9 cellular contexts compared by ENCODE assay signal in the genomic region with DNA sequence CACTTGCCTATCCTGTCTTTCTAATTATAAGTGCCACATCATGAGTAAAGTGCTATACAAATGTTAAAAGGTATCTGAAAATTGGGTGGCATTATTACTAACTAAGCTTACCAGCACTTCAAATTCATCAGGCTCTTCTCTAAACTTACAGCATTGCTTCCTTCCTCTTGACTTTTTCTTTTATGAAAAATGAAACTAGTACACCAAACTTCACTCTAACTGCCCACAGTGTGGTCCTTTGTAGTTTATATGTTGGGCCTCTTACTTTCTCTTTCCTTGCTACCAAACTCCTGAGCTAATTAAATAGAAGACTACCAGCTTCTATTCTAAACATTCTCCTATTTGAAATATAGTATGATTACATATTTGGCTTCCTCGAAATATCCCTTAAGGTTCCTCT.
A peak's percentile ranks its signal among the peaks of the same experiment; 100 is the strongest.
DNase-seq lines count a peak whose midpoint lies in the region; ATAC-seq and TF ChIP-seq lines count a peak whose summit lies in the region.
"Had no signal": no experiment of that assay in that cellular context is flagged by ENCODE, and none has a peak within 500 bp of the region (broad histone marks: within the 10 kb centered on the region; RNA-seq: fewer than 3 reads in every experiment).

No MANE protein-coding gene starts in this region.

- DNase-seq in activated CD8-positive, alpha-beta memory T cell treated with anti-CD3 and anti-CD28 coated beads, Interleukin-2, amount 10 ng/mL, durations not matched to agents 7 days and 5 days, result no peak
- no peak for DNase-seq in activated CD8-positive, alpha-beta memory T cell treated with anti-CD3 and anti-CD28 coated beads, Interleukin-2, amount 50 U/mL, for 4 hours
- DNase-seq in MM.1S, result peak; percentile 50
- peak; percentile 24 for DNase-seq in choroid plexus epithelial cell (ENCODE audit: low read depth)
- DNase-seq in thoracic aorta (ENCODE audit: low spot score), result no peak
- no peak for DNase-seq in NCI-H1694 (lab: John Stamatoyannopoulos, UW)
- DNase-seq in MG63, result no peak
- no peak for DNase-seq in NAMALWA (ENCODE audit: low spot score)
- DNase-seq: KG1 had no signal

- H3K9ac ChIP-seq in MM.1S (ENCODE audit: low read length), result no peak overlapping the region

- H3K27ac Mint-ChIP-seq in activated CD8-positive, alpha-beta memory T cell treated with anti-CD3 and anti-CD28 coated beads, Interleukin-2, amount 10 ng/mL, durations not matched to agents 7 days and 5 days, result peak overlapping the region; percentile 83

- H3K27me3 Mint-ChIP-seq in activated CD8-positive, alpha-beta memory T cell treated with anti-CD3 and anti-CD28 coated beads, Interleukin-2, amount 10 ng/mL, durations not matched to agents 7 days and 5 days, result no peaks in the 10 kb centered on the region

- H3K4me1 ChIP-seq in MM.1S (ENCODE audit: low read length) (peaks cover 14% of the 10 kb centered on the region), thoracic aorta (ENCODE audit: control insufficient read depth in 1 of 2, low read depth in 2 of 2) (peaks cover 21 to 59% of the 10 kb centered on the region in 2 donors)

- H3K9me2 ChIP-seq in MM.1S (replicated peaks; ENCODE audit: insufficient read depth, low read length), result no peaks in the 10 kb centered on the region

- H3K4me1 Mint-ChIP-seq in activated CD8-positive, alpha-beta memory T cell treated with anti-CD3 and anti-CD28 coated beads, Interleukin-2, amount 10 ng/mL, durations not matched to agents 7 days and 5 days, result peaks cover 31% of the 10 kb centered on the region

- CTCF ChIA-PET in activated CD8-positive, alpha-beta memory T cell treated with anti-CD3 and anti-CD28 coated beads, Interleukin-2, amount 10 ng/mL, durations not matched to agents 7 days and 5 days (lab: Charles Lee), result interaction anchor here (0.6 kb wide), 1 partner anchor 45 kb away, joined by 4 read pairs; no protein-coding TSS in a partner anchor

- H3K27ac ChIP-seq in MM.1S (ENCODE audit: low read length) (no peak overlapping the region), thoracic aorta (peak overlapping the region; percentile 57 to 59)

- no peaks in the 10 kb centered on the region for H4K20me1 ChIP-seq in MM.1S (ENCODE audit: insufficient read depth, low read length)

- peak; percentile 85 for ATAC-seq in activated CD8-positive, alpha-beta memory T cell treated with anti-CD3 and anti-CD28 coated beads, Interleukin-2, amount 10 ng/mL, durations not matched to agents 7 days and 5 days
- no peak for ATAC-seq in thoracic aorta (ENCODE audit: insufficient number of reproducible peaks, low FRiP score, low read depth)

- no peaks in the 10 kb centered on the region for H3K79me2 ChIP-seq in MM.1S (ENCODE audit: low read length)

- no peaks in the 10 kb centered on the region for H3K36me3 ChIP-seq in MM.1S (replicated peaks; ENCODE audit: insufficient read depth, low read length)
- H3K36me3 ChIP-seq in thoracic aorta, result peaks cover 3% of the 10 kb centered on the region
- peaks cover 46% of the 10 kb centered on the region for H3K36me3 ChIP-seq in MG63

- no peak for TF ChIP-seq CTCF in MM.1S (IDR thresholded peaks at IDR 0.05; ENCODE audit: low read length)
- TF ChIP-seq CTCF in choroid plexus epithelial cell (conservative IDR thresholded peaks at IDR 0.05; ENCODE audit: low read depth, low read length), result no peak
- no peak for TF ChIP-seq CTCF in thoracic aorta (IDR thresholded peaks at IDR 0.05)

- peak overlapping the region; percentile 37 for H3K4me2 ChIP-seq in MM.1S (ENCODE audit: low read depth, low read length)

- H3K27me3 ChIP-seq in MM.1S (replicated peaks; ENCODE audit: insufficient read depth, low read length), result no peaks in the 10 kb centered on the region
- no peaks in the 10 kb centered on the region for H3K27me3 ChIP-seq in thoracic aorta (replicated peaks; ENCODE audit: insufficient read depth)
- no peaks in the 10 kb centered on the region for H3K27me3 ChIP-seq in MG63

- H3K4me3 Mint-ChIP-seq in activated CD8-positive, alpha-beta memory T cell treated with anti-CD3 and anti-CD28 coated beads, Interleukin-2, amount 10 ng/mL, durations not matched to agents 7 days and 5 days, result peak overlapping the region; percentile 31

- H3K9me3 Mint-ChIP-seq in activated CD8-positive, alpha-beta memory T cell treated with anti-CD3 and anti-CD28 coated beads, Interleukin-2, amount 10 ng/mL, durations not matched to agents 7 days and 5 days (ENCODE audit: low read depth), result no peaks in the 10 kb centered on the region

- H3F3A ChIP-seq in MM.1S (ENCODE audit: insufficient read depth, low read length), result 0 out of 2 replicates have a peak, but pooled peaks cover 4% of the 10 kb centered on the region

- H3K36me3 Mint-ChIP-seq in activated CD8-positive, alpha-beta memory T cell treated with anti-CD3 and anti-CD28 coated beads, Interleukin-2, amount 10 ng/mL, durations not matched to agents 7 days and 5 days, result peaks cover 42% of the 10 kb centered on the region

- H3K4me3 ChIP-seq in MM.1S (ENCODE audit: low read length) (no peak overlapping the region), choroid plexus epithelial cell (ENCODE audit: low read depth, low read length) (no peak overlapping the region), thoracic aorta (no peak overlapping the region), MG63 (no peak overlapping the region)

- H2AFZ ChIP-seq in MM.1S (ENCODE audit: low read length), result no peak overlapping the region

- H3K9me3 ChIP-seq in MM.1S (replicated peaks; ENCODE audit: insufficient read depth, low read length) (no peaks in the 10 kb centered on the region), thoracic aorta (no peaks in the 10 kb centered on the region), MG63 (no peaks in the 10 kb centered on the region)

Comparison
In these comparisons a context has a peak if more than half of its experiments do, and no peak if none do; other contexts are left out.
1. DNase-seq: peak in MM.1S (single experiment) and choroid plexus epithelial cell (single experiment); none in activated CD8-positive, alpha-beta memory T cell treated with anti-CD3 and anti-CD28 coated beads, Interleukin-2, amount 10 ng/mL, durations not matched to agents 7 days and 5 days (single experiment), activated CD8-positive, alpha-beta memory T cell treated with anti-CD3 and anti-CD28 coated beads, Interleukin-2, amount 50 U/mL, for 4 hours (single experiment), thoracic aorta (single experiment), NCI-H1694 (single experiment), MG63 (single experiment) and NAMALWA (single experiment).